In genomic region chr5:161023591-161023990, GRCh38 we compare ENCODE assay signal across 16 cellular contexts.
A peak's percentile ranks its signal among the peaks of the same experiment; 100 is the strongest.
DNase-seq lines count a peak whose midpoint lies in the region; ATAC-seq, FAIRE-seq and TF ChIP-seq lines count a peak whose summit lies in the region.
"Had no signal": no experiment of that assay in that cellular context is flagged by ENCODE, and none has a peak within 500 bp of the region (broad histone marks: within the 10 kb centered on the region; RNA-seq: fewer than 3 reads in every experiment).

No MANE protein-coding gene starts in this region.

- POLR2A ChIA-PET in GM10248 (lab: Yijun Ruan, JAX): no interaction called here

- no peak for ATAC-seq in GM21390 (IDR thresholded peaks at IDR 0.05; ENCODE audit: unreplicated experiment)
- ATAC-seq: GM12878, GM23338 had no signal

- no peak for TF ChIP-seq CTCF in GM10248 (IDR thresholded peaks at IDR 0.05; ENCODE audit: control extremely low read depth, extremely low read depth, low read depth, missing control alignments)

- DNase-seq in NCI-H524 (lab: John Stamatoyannopoulos, UW) (peak; percentile 6 to 48), NCI-H524 treated with DMSO at 0.1 percent for 48 hours (lab: John Stamatoyannopoulos, UW) (no peak), NCI-H1694 treated with DMSO at 0.1 percent for 48 hours (lab: John Stamatoyannopoulos, UW) (peak; percentile 75), NCI-H446 treated with DMSO at 0.1 percent for 48 hours (lab: John Stamatoyannopoulos, UW) (peak; percentile 80), GM10248 (ENCODE audit: extremely low spot score) (no peak), GM19239 (ENCODE audit: insufficient read length, low spot score) (no peak)
- DNase-seq: BE2C; CD4-positive, alpha-beta memory T cell; DMS153; H7 had no signal

- CTCF ChIA-PET in GM10248 (lab: Yijun Ruan, JAX): interaction anchor here (1.1 to 1.7 kb wide), 2 partner anchors 8 to 17 kb away, joined by 4 read pairs; no protein-coding TSS in a partner anchor

- FAIRE-seq in GM19239 (lab: Jason Lieb, UNC): no peak
- FAIRE-seq: A204.1, D721Med, GM12878, GM18507 had no signal

Comparison
In these comparisons a context has a peak if more than half of its experiments do, and no peak if none do; other contexts are left out.
1. DNase-seq: peak in NCI-H524 (2 of 2), NCI-H1694 treated with DMSO at 0.1 percent for 48 hours (single experiment) and NCI-H446 treated with DMSO at 0.1 percent for 48 hours (single experiment); none in NCI-H524 treated with DMSO at 0.1 percent for 48 hours (single experiment), GM10248 (single experiment) and GM19239 (single experiment).